Comparison of ENCODE assay signal across 25 cellular contexts in the genomic region with DNA sequence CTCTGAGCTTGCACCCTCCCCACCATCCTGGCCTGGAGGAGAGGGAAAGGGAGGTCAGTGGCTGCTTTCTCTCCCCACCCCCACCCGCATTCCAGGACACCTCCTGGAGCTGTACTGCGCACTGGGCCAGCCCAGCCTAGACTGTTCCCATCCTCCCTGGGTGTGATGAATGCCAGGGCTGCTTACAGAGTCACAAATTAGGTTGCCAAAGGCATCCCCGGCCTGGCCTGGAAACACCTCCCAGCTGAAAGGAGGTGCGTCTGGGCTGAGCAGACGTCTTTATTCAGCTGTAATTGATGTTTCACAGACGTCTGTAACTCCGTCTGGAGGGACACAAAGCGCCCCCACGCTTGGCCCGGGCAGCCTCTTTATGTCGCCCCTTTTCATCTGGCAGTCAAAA. TPM values are rescaled to one million over a fixed set of nuclear protein-coding genes. Genes with fewer than 3 reads are reported as not detected.
DNase-seq lines count a peak whose midpoint lies in the region; ATAC-seq and TF ChIP-seq lines count a peak whose summit lies in the region.
"Had no signal": no experiment of that assay in that cellular context is flagged by ENCODE, and none has a peak within 500 bp of the region (broad histone marks: within the 10 kb centered on the region; RNA-seq: fewer than 3 reads in every experiment).

No MANE protein-coding gene starts in this region.

- DNase-seq in heart left ventricle (no peak), Right ventricle myocardium superior (no peak), left kidney (ENCODE audit: low read depth, low spot score) (peak; percentile 60), substantia nigra (lab: John Stamatoyannopoulos, UW) (peak in 28 of 49 donors; percentile 11 to 67 (median 44)), cortex of kidney (lab: John Stamatoyannopoulos, UW) (no peak)
- no peak for DNase-seq in activated naive CD8-positive, alpha-beta T cell treated with anti-CD3 and anti-CD28 coated beads, Interleukin-2, amount 50 U/mL, for 24 hours
- DNase-seq in effector memory CD4-positive, alpha-beta T cell = no peak
- DNase-seq: activated CD4-positive, alpha-beta T cell treated with anti-CD3 and anti-CD28 coated beads for 36 hours; activated CD8-positive, alpha-beta T cell treated with anti-CD3 and anti-CD28 coated beads for 36 hours; activated naive CD4-positive, alpha-beta T cell treated with anti-CD3 and anti-CD28 coated beads, Interleukin-2, amount 50 U/mL, for 16 hours; CD4-positive, alpha-beta T cell; DMS79 treated with DMSO at 0.1 percent for 48 hours; naive B cell; NCI-H1048; NCI-H510A; stimulated activated naive B cell treated with anti-CD40 and anti-IgM and Interleukin-4, amounts not matched to agents 10 μg/mL and 1 μg/mL and 100 μg/mL, for 72 hours; upper lobe of left lung had no signal

- no peaks in the 10 kb centered on the region for H3K9me3 ChIP-seq in heart left ventricle
- H3K9me3 ChIP-seq in effector memory CD4-positive, alpha-beta T cell (ENCODE audit: control insufficient read depth, low read length) = no peaks in the 10 kb centered on the region
- H3K9me3 ChIP-seq: breast epithelium, upper lobe of left lung had no signal

- TF ChIP-seq POLR2A in heart left ventricle (IDR thresholded peaks at IDR 0.05) = no peak

- TF ChIP-seq CTCF in heart left ventricle (IDR thresholded peaks at IDR 0.05) = no peak

- peaks cover 43% of the 10 kb centered on the region for H3K27me3 Mint-ChIP-seq in activated naive CD8-positive, alpha-beta T cell treated with anti-CD3 and anti-CD28 coated beads, Interleukin-2, amount 50 U/mL, for 24 hours

- no peak overlapping the region for H3K4me3 ChIP-seq in heart left ventricle
- H3K4me3 ChIP-seq in effector memory CD4-positive, alpha-beta T cell (ENCODE audit: insufficient read depth, low read depth, low read length, poor library complexity, severe bottlenecking) = no peak overlapping the region
- H3K4me3 ChIP-seq: breast epithelium, skin epidermis, upper lobe of left lung had no signal

- H3K4me3 Mint-ChIP-seq in activated naive CD8-positive, alpha-beta T cell treated with anti-CD3 and anti-CD28 coated beads, Interleukin-2, amount 50 U/mL, for 24 hours = no peak overlapping the region
- H3K4me3 Mint-ChIP-seq: activated CD4-positive, alpha-beta T cell treated with anti-CD3 and anti-CD28 coated beads for 36 hours; activated CD8-positive, alpha-beta T cell treated with anti-CD3 and anti-CD28 coated beads for 36 hours; CD4-positive, alpha-beta T cell; mesothelial cell of epicardium; naive B cell; stimulated activated naive B cell treated with anti-CD40 and anti-IgM and Interleukin-4, amounts not matched to agents 10 μg/mL and 1 μg/mL and 100 μg/mL, for 72 hours had no signal

- H3K27ac ChIP-seq in heart left ventricle (no peak overlapping the region), substantia nigra (ENCODE audit: low read depth, low read length, poor library complexity, severe bottlenecking) (no peak overlapping the region)
- no peak overlapping the region for H3K27ac ChIP-seq in effector memory CD4-positive, alpha-beta T cell (ENCODE audit: insufficient read depth, low read length, poor library complexity, severe bottlenecking)
- H3K27ac ChIP-seq: breast epithelium, skin epidermis, upper lobe of left lung had no signal

- H3K36me3 Mint-ChIP-seq in activated naive CD8-positive, alpha-beta T cell treated with anti-CD3 and anti-CD28 coated beads, Interleukin-2, amount 50 U/mL, for 24 hours (ENCODE audit: low read depth) = no peaks in the 10 kb centered on the region
- H3K36me3 Mint-ChIP-seq: mesothelial cell of epicardium; stimulated activated naive B cell treated with anti-CD40 and anti-IgM and Interleukin-4, amounts not matched to agents 10 μg/mL and 1 μg/mL and 100 μg/mL, for 72 hours had no signal

- no peaks in the 10 kb centered on the region for H3K9me3 Mint-ChIP-seq in activated naive CD8-positive, alpha-beta T cell treated with anti-CD3 and anti-CD28 coated beads, Interleukin-2, amount 50 U/mL, for 24 hours
- H3K9me3 Mint-ChIP-seq: activated CD8-positive, alpha-beta T cell treated with anti-CD3 and anti-CD28 coated beads for 36 hours; CD4-positive, alpha-beta T cell; mesothelial cell of epicardium had no signal

- no peak overlapping the region for H3K27ac Mint-ChIP-seq in activated naive CD8-positive, alpha-beta T cell treated with anti-CD3 and anti-CD28 coated beads, Interleukin-2, amount 50 U/mL, for 24 hours
- H3K27ac Mint-ChIP-seq: activated CD4-positive, alpha-beta T cell treated with anti-CD3 and anti-CD28 coated beads for 36 hours; activated CD8-positive, alpha-beta T cell treated with anti-CD3 and anti-CD28 coated beads for 36 hours; CD4-positive, alpha-beta T cell; mesothelial cell of epicardium; naive B cell; stimulated activated naive B cell treated with anti-CD40 and anti-IgM and Interleukin-4, amounts not matched to agents 10 μg/mL and 1 μg/mL and 100 μg/mL, for 72 hours had no signal

- no peaks in the 10 kb centered on the region for H3K4me1 Mint-ChIP-seq in activated naive CD8-positive, alpha-beta T cell treated with anti-CD3 and anti-CD28 coated beads, Interleukin-2, amount 50 U/mL, for 24 hours
- H3K4me1 Mint-ChIP-seq: activated CD4-positive, alpha-beta T cell treated with anti-CD3 and anti-CD28 coated beads for 36 hours had no signal

- intact Hi-C loops in heart left ventricle (cut with DNase I) (loop anchor here in 1 of 10 donors (10.0 kb wide), 1 partner anchor 106 kb away; no protein-coding TSS in a partner anchor), Right ventricle myocardium superior (cut with DNase I) (no loop called here)

- peak in 3 of 4 donors; percentile 39 to 86 (median 72) for ATAC-seq in heart left ventricle
- no peak for ATAC-seq in Right ventricle myocardium superior (ENCODE audit: poor library complexity)
- peak; percentile 88 for ATAC-seq in SK-N-SH treated with all-trans-retinoic acid at 6 μM for 48 hours
- ATAC-seq in activated naive CD8-positive, alpha-beta T cell treated with anti-CD3 and anti-CD28 coated beads, Interleukin-2, amount 50 U/mL, for 24 hours = no peak
- ATAC-seq: activated CD4-positive, alpha-beta T cell treated with anti-CD3 and anti-CD28 coated beads for 36 hours; activated CD8-positive, alpha-beta T cell treated with anti-CD3 and anti-CD28 coated beads for 36 hours; stimulated activated naive B cell treated with anti-CD40 and anti-IgM and Interleukin-4, amounts not matched to agents 10 μg/mL and 1 μg/mL and 100 μg/mL, for 72 hours had no signal

- WGBS in heart left ventricle, 4 donors = 8 to 23% (median 16%) methylated on average over 9 to 11 of the region's 11 CpGs

- no peaks in the 10 kb centered on the region for H3K36me3 ChIP-seq in heart left ventricle
- H3K36me3 ChIP-seq in effector memory CD4-positive, alpha-beta T cell (ENCODE audit: control insufficient read depth, insufficient read depth, low read length) = no peaks in the 10 kb centered on the region
- H3K36me3 ChIP-seq: breast epithelium, upper lobe of left lung had no signal

- peaks cover 0 to 71% (median 29%) of the 10 kb centered on the region in 9 donors for H3K27me3 ChIP-seq in heart left ventricle
- H3K27me3 ChIP-seq in effector memory CD4-positive, alpha-beta T cell (replicated peaks; ENCODE audit: control insufficient read depth, insufficient read depth, low read length, poor library complexity, severe bottlenecking) = peaks cover 5% of the 10 kb centered on the region

- no peaks in the 10 kb centered on the region for H3K4me1 ChIP-seq in heart left ventricle
- no peaks in the 10 kb centered on the region for H3K4me1 ChIP-seq in effector memory CD4-positive, alpha-beta T cell (ENCODE audit: control insufficient read depth, insufficient read depth, low read length, poor library complexity, severe bottlenecking)
- H3K4me1 ChIP-seq: breast epithelium, upper lobe of left lung had no signal

TF ChIP-seq in SK-N-SH treated with all-trans-retinoic acid at 6 μM for 48 hours, 23 proteins besides CTCF, POLR2A, EP300 and RAD21:
- TF ChIP-seq RARB (CRISPR knock-in tag; IDR thresholded peaks at IDR 0.05) (no peak), TCF4 (CRISPR knock-in tag; IDR thresholded peaks at IDR 0.05; ENCODE audit: borderline replicate concordance) (peak; percentile 88; the same call in 1 of the 2 replicates)
- TF ChIP-seq, protein P1, sequence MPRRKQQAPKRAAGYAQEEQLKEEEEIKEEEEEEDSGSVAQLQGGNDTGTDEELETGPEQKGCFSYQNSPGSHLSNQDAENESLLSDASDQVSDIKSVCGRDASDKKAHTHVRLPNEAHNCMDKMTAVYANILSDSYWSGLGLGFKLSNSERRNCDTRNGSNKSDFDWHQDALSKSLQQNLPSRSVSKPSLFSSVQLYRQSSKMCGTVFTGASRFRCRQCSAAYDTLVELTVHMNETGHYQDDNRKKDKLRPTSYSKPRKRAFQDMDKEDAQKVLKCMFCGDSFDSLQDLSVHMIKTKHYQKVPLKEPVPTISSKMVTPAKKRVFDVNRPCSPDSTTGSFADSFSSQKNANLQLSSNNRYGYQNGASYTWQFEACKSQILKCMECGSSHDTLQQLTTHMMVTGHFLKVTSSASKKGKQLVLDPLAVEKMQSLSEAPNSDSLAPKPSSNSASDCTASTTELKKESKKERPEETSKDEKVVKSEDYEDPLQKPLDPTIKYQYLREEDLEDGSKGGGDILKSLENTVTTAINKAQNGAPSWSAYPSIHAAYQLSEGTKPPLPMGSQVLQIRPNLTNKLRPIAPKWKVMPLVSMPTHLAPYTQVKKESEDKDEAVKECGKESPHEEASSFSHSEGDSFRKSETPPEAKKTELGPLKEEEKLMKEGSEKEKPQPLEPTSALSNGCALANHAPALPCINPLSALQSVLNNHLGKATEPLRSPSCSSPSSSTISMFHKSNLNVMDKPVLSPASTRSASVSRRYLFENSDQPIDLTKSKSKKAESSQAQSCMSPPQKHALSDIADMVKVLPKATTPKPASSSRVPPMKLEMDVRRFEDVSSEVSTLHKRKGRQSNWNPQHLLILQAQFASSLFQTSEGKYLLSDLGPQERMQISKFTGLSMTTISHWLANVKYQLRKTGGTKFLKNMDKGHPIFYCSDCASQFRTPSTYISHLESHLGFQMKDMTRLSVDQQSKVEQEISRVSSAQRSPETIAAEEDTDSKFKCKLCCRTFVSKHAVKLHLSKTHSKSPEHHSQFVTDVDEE (CRISPR knock-in tag; IDR thresholded peaks at IDR 0.05) = peak; percentile 42; the same call in 1 of the 2 replicates
TF ChIP-seq in SK-N-SH treated with all-trans-retinoic acid at 6 μM for 48 hours: peak in this region for 2.

RNA-seq across cellular contexts. Expression of a gene that starts 47.6 kb away (rescaled TPM):
- 1 to 10 TPM in 1 of 9 donors, under 1 TPM in 4, not detected in 4; 0.20 to 2.9 (median 0.76) TPM for total RNA-seq in heart left ventricle
- 1 to 10 TPM in 1 of 2 donors, under 1 TPM in 1; 0.23 to 2.6 TPM for polyA plus RNA-seq in heart left ventricle
- total RNA-seq in Right ventricle myocardium superior = not detected
- total RNA-seq: A172; activated CD4-positive, alpha-beta T cell treated with anti-CD3 and anti-CD28 coated beads for 36 hours; activated CD8-positive, alpha-beta T cell treated with anti-CD3 and anti-CD28 coated beads for 36 hours; CD4-positive, alpha-beta T cell; pulmonary artery endothelial cell; RPMI7951; T-helper 2 cell treated with Interferon-gamma antibody and Interleukin-4, amounts not matched to agents 100 ng/mL and 5 ng/mL, for 36 hours; upper lobe of left lung had no signal

Comparison
In these comparisons a context has a peak if more than half of its experiments do, and no peak if none do; other contexts are left out.
1. ATAC-seq: peak in heart left ventricle (3 of 4) and SK-N-SH treated with all-trans-retinoic acid at 6 μM for 48 hours (single experiment); none in Right ventricle myocardium superior (single experiment) and activated naive CD8-positive, alpha-beta T cell treated with anti-CD3 and anti-CD28 coated beads, Interleukin-2, amount 50 U/mL, for 24 hours (single experiment).
2. DNase-seq: peak in left kidney (single experiment) and substantia nigra (28 of 49); none in heart left ventricle (0 of 5), Right ventricle myocardium superior (single experiment), cortex of kidney (single experiment), activated naive CD8-positive, alpha-beta T cell treated with anti-CD3 and anti-CD28 coated beads, Interleukin-2, amount 50 U/mL, for 24 hours (single experiment) and effector memory CD4-positive, alpha-beta T cell (0 of 3).